In the genomic region with DNA sequence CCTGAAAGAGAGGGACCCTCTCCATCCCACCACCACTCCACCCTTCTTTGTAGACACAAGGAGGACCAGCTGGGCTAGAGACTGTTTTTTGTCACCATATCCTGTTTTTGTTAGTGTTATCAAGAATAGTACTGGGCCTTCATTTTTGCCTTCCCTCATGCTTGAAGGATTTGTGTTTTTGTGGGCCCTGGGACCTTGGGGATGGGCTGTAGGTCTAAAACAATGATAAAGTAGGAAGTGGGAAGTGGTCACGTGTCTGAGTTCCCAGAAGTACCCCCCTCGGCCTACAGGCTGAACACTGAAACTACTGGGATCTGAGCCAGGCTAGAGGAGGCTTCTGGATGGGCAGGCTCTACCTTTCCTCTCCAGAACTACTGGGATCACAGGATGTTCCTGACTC, we compare ENCODE assay signal across 10 cellular contexts. TPM values are rescaled to one million over a fixed set of nuclear protein-coding genes. Genes with fewer than 3 reads are reported as not detected.
A peak's percentile ranks its signal among the peaks of the same experiment; 100 is the strongest.
DNase-seq lines count a peak whose midpoint lies in the region; ATAC-seq, FAIRE-seq and TF ChIP-seq lines count a peak whose summit lies in the region.
"Had no signal": no experiment of that assay in that cellular context is flagged by ENCODE, and none has a peak within 500 bp of the region (broad histone marks: within the 10 kb centered on the region; RNA-seq: fewer than 3 reads in every experiment).

No MANE protein-coding gene starts in this region.

- peaks cover 19% of the 10 kb centered on the region for H3F3A ChIP-seq in DOHH2 (ENCODE audit: control insufficient read depth, insufficient read depth)

- peak overlapping the region; percentile 15 for H3K4me3 ChIP-seq in DOHH2 (ENCODE audit: low read length)
- H3K4me3 ChIP-seq in effector memory CD4-positive, alpha-beta T cell (ENCODE audit: insufficient read depth, low read depth, low read length, poor library complexity, severe bottlenecking) = no peak overlapping the region
- H3K4me3 ChIP-seq in pancreas = no peak overlapping the region

- no peak for FAIRE-seq in pancreas (lab: Jason Lieb, UNC)

- H3K27ac ChIP-seq in DOHH2 (ENCODE audit: low read depth, low read length) (peak overlapping the region; percentile 28), pancreas (peak overlapping the region; percentile 80 to 95 (median 90))
- peak overlapping the region; percentile 73 for H3K27ac ChIP-seq in effector memory CD4-positive, alpha-beta T cell (ENCODE audit: insufficient read depth, low read length, poor library complexity, severe bottlenecking)
- H3K27ac ChIP-seq: neutrophil had no signal

- no peaks in the 10 kb centered on the region for H4K20me1 ChIP-seq in DOHH2 (ENCODE audit: control insufficient read depth, insufficient read depth, low read depth, low read length)

- H3K4me1 ChIP-seq in DOHH2 (ENCODE audit: control insufficient read depth, low read length) (peaks cover 77% of the 10 kb centered on the region), pancreas (peaks cover 33 to 66% (median 64%) of the 10 kb centered on the region in 3 donors)
- H3K4me1 ChIP-seq in effector memory CD4-positive, alpha-beta T cell (ENCODE audit: control insufficient read depth, insufficient read depth, low read length, poor library complexity, severe bottlenecking) = peaks cover 72% of the 10 kb centered on the region

- no peaks in the 10 kb centered on the region for H3K9me3 ChIP-seq in DOHH2 (ENCODE audit: control insufficient read depth, insufficient read depth, low read length)
- H3K9me3 ChIP-seq in effector memory CD4-positive, alpha-beta T cell (ENCODE audit: control insufficient read depth, low read length) = no peaks in the 10 kb centered on the region
- H3K9me3 ChIP-seq in pancreas = no peaks in the 10 kb centered on the region
- H3K9me3 ChIP-seq: neutrophil had no signal

- ATAC-seq in pancreas (peak in 2 of 4 donors; percentile 13 to 17), GM18873 (IDR thresholded peaks at IDR 0.05; ENCODE audit: low FRiP score, unreplicated experiment) (no peak)

- 32 to 40% methylated on average over 2 of the region's 2 CpGs for WGBS in pancreas, 2 donors

- H3K79me2 ChIP-seq in DOHH2 (ENCODE audit: control insufficient read depth, low read length) = peaks cover 41% of the 10 kb centered on the region

- TF ChIP-seq CTCF in DOHH2 (IDR thresholded peaks at IDR 0.05; ENCODE audit: low read depth, low read length, poor library complexity, severe bottlenecking) (no peak), pancreas (IDR thresholded peaks at IDR 0.05) (no peak)

- peak overlapping the region; percentile 34 for H3K4me2 ChIP-seq in DOHH2 (ENCODE audit: low read length)

- H3K36me3 ChIP-seq in DOHH2 (ENCODE audit: control insufficient read depth, low read length) (peaks cover 19% of the 10 kb centered on the region), pancreas (peaks cover 0 to 16% (median 2%) of the 10 kb centered on the region in 3 donors)
- peaks cover 17% of the 10 kb centered on the region for H3K36me3 ChIP-seq in effector memory CD4-positive, alpha-beta T cell (ENCODE audit: control insufficient read depth, insufficient read depth, low read length)
- H3K36me3 ChIP-seq: neutrophil had no signal

- H3K9me2 ChIP-seq in DOHH2 (replicated peaks; ENCODE audit: control insufficient read depth, low read length) = no peaks in the 10 kb centered on the region

- H3K27me3 ChIP-seq in DOHH2 (ENCODE audit: control insufficient read depth, low read length) (no peaks in the 10 kb centered on the region), pancreas (no peaks in the 10 kb centered on the region)
- H3K27me3 ChIP-seq in effector memory CD4-positive, alpha-beta T cell (replicated peaks; ENCODE audit: control insufficient read depth, insufficient read depth, low read length, poor library complexity, severe bottlenecking) = no peaks in the 10 kb centered on the region
- H3K27me3 ChIP-seq: neutrophil had no signal

- peak; percentile 91 for DNase-seq in OCI-M1 (lab: John Stamatoyannopoulos, UW)
- DNase-seq in effector memory CD4-positive, alpha-beta T cell = no peak
- peak in 1 of 6 donors; percentile 44 for DNase-seq in pancreas
- DNase-seq in RPMI8226 = no peak
- DNase-seq in stimulated activated CD4-positive, alpha-beta T cell treated with anti-CD3 and anti-CD28 coated beads, Interleukin-15, amount 100 ng/mL, for 24 hours = no peak
- DNase-seq in NCI-H345 (lab: John Stamatoyannopoulos, UW) = no peak
- DNase-seq: activated gamma-delta T cell had no signal

- intact Hi-C loops in pancreas (cut with DNase I) = no loop called here

RNA-seq across cellular contexts. Expression of a gene that starts 8.9 kb away (rescaled TPM):
- 10 to 100 TPM; 13.6 to 33.1 (median 21.4) TPM for total RNA-seq in pancreas
- polyA plus RNA-seq in pancreas = 10 to 100 TPM; 24.5 to 41.0 TPM

RNA-seq across cellular contexts. Expression of a gene that starts 25.8 kb away (rescaled TPM):
- 1 to 10 TPM in 3 of 6 donors, under 1 TPM in 3; 0.39 to 7.5 (median 1.0) TPM for total RNA-seq in pancreas
- polyA plus RNA-seq in pancreas = 10 to 100 TPM; 14.7 to 17.8 TPM

RNA-seq across cellular contexts. Expression of a gene that starts 38.1 kb away (rescaled TPM):
- 10 to 100 TPM; 16.4 to 40.7 (median 23.3) TPM for total RNA-seq in pancreas
- 100 to 1,000 TPM in 1 of 2 donors, 10 to 100 TPM in 1; 78.5 to 106 TPM for polyA plus RNA-seq in pancreas

RNA-seq across cellular contexts. Expression of a gene that starts 38.3 kb away (rescaled TPM):
- under 1 TPM; 0.31 to 0.88 (median 0.63) TPM for total RNA-seq in pancreas
- polyA plus RNA-seq in pancreas = 1 to 10 TPM; 1.9 to 2.0 TPM

RNA-seq across cellular contexts. Expression of a gene that starts 54.3 kb away (rescaled TPM):
- 10 to 100 TPM in 3 of 6 donors, 1 to 10 TPM in 3; 5.7 to 49.7 (median 15.6) TPM for total RNA-seq in pancreas
- polyA plus RNA-seq in pancreas = 10 to 100 TPM; 31.7 to 39.0 TPM

Comparison
In these comparisons a context has a peak if more than half of its experiments do, and no peak if none do; other contexts are left out.
1. H3K27ac ChIP-seq: peak in every context shown above with its lines; median percentile 90 in pancreas; 73 in effector memory CD4-positive, alpha-beta T cell; 28 in DOHH2.